ENCODE assay signal across 21 cellular contexts in genomic region chr2:120037995-120038541, GRCh38. TPM values are rescaled to one million over a fixed set of nuclear protein-coding genes. Genes with fewer than 3 reads are reported as not detected.
DNase-seq lines count a peak whose midpoint lies in the region; ATAC-seq and TF ChIP-seq lines count a peak whose summit lies in the region.
"Had no signal": no experiment of that assay in that cellular context is flagged by ENCODE, and none has a peak within 500 bp of the region (broad histone marks: within the 10 kb centered on the region; RNA-seq: fewer than 3 reads in every experiment).

No MANE protein-coding gene starts in this region.

- H3K36me3 ChIP-seq in IMR-90 (ENCODE audit: control insufficient read depth, insufficient read depth, low read length) = no peaks in the 10 kb centered on the region
- H3K36me3 ChIP-seq: Peyer's patch had no signal

- no peak overlapping the region for H2AK5ac ChIP-seq in IMR-90 (ENCODE audit: low read depth, low read length)

- H2BK5ac ChIP-seq in IMR-90 (ENCODE audit: low read depth, low read length, poor library complexity, severe bottlenecking) = no peak overlapping the region

- H2BK120ac ChIP-seq in IMR-90 (ENCODE audit: low read depth, low read length) = no peak overlapping the region

- no CpG with 5 or more reads among the region's 4 CpGs for WGBS in IMR-90 (ENCODE audit: extremely low coverage in 2 of 2, insufficient read length in 1 of 2), 2 experiments

- no peak overlapping the region for H4K5ac ChIP-seq in IMR-90 (ENCODE audit: low read depth, low read length)

- TF ChIP-seq RAD21 in IMR-90 (IDR thresholded peaks at IDR 0.05; ENCODE audit: low read length) = no peak

- no peak overlapping the region for H3K4me3 ChIP-seq in IMR-90 (ENCODE audit: insufficient read depth, low read depth, low read length)
- H3K4me3 ChIP-seq in cardiac fibroblast (replicated peaks in 1 of 2; ENCODE audit: low read depth in 2 of 2, low read length in 2 of 2) = no peak overlapping the region
- H3K4me3 ChIP-seq: Peyer's patch had no signal

- H3K79me1 ChIP-seq in IMR-90 (ENCODE audit: low read depth in 1 of 2, low read length in 2 of 2) = peaks cover 2% of the 10 kb centered on the region in 2 experiments; a peak in 1 of 4 replicates

- no peak overlapping the region for H2AK9ac ChIP-seq in IMR-90 (replicated peaks; ENCODE audit: low read depth, low read length, poor library complexity)

- no peak overlapping the region for H2BK15ac ChIP-seq in IMR-90 (ENCODE audit: low read depth, low read length)

- no peak overlapping the region; the same call in 1 of the 2 replicates for H3K4me2 ChIP-seq in IMR-90 (ENCODE audit: low read depth, low read length)

- H3K4ac ChIP-seq in IMR-90 (ENCODE audit: low read depth, low read length) = no peak overlapping the region

- H3K9me1 ChIP-seq in IMR-90 (ENCODE audit: insufficient read depth, low read length) = no peaks in the 10 kb centered on the region

- TF ChIP-seq CTCF in IMR-90 (conservative IDR thresholded peaks at IDR 0.05; ENCODE audit: low read depth, low read length) (no peak), cardiac fibroblast (IDR thresholded peaks at IDR 0.05; ENCODE audit: low read depth, low read length) (no peak)

- no peak overlapping the region for H3K18ac ChIP-seq in IMR-90 (ENCODE audit: low read depth, low read length)

- TF ChIP-seq POLR2A in IMR-90 (IDR thresholded peaks at IDR 0.05; ENCODE audit: low read depth, low read length) = no peak

- no peak overlapping the region for H3K23ac ChIP-seq in IMR-90 (ENCODE audit: low read depth, low read length)

- no peak overlapping the region for H3K56ac ChIP-seq in IMR-90 (ENCODE audit: extremely low read depth, insufficient read depth, low read length)

- dilution Hi-C loops in IMR-90 (cut with HindIII; ENCODE audit: low sequenced_read_pairs, unreplicated experiment) = no loop called here

- no peak overlapping the region for H3K9ac ChIP-seq in IMR-90 (ENCODE audit: low read depth, low read length)

- in situ Hi-C loops in IMR-90 (cut with MboI; ENCODE audit: low sequenced_read_pairs) = no loop called here

- POLR2A ChIA-PET in IMR-90 (lab: Charles Lee; ENCODE audit: unreplicated experiment) = no interaction called here

- no TSS peak for BruUV-seq in IMR-90 (replicated peaks; lab: Mats Ljungman, UMichigan)

- DNase-seq in EL (peak; percentile 26), IMR-90 (peak; percentile 31), cardiac fibroblast (ENCODE audit: low read depth in 2 of 2) (peak; percentile 8 to 46), iris pigment epithelial cell (ENCODE audit: low read depth) (peak; percentile 33), HK-2 (ENCODE audit: unreplicated experiment) (no peak)
- DNase-seq: Calu3; CD8-positive, alpha-beta memory T cell; DMS153; GF-D8; H7; HFFc6; NCI-H1694 treated with DMSO at 0.1 percent for 48 hours; NCI-H2081 treated with DMSO at 0.1 percent for 48 hours; NCI-H2171 treated with DMSO at 0.1 percent for 48 hours; NCI-H524 treated with DMSO at 0.1 percent for 48 hours; NCI-H82; Peyer's patch; Right ventricle myocardium superior had no signal

- H3K27me3 ChIP-seq in IMR-90 (ENCODE audit: control insufficient read depth, insufficient read depth, low read length) = no peaks in the 10 kb centered on the region
- H3K27me3 ChIP-seq: Peyer's patch had no signal

- CTCF ChIA-PET in IMR-90 (lab: Yijun Ruan, JAX) = no interaction called here

- no peak overlapping the region for H3K27ac ChIP-seq in IMR-90 (ENCODE audit: insufficient read depth, low read length)
- H3K27ac ChIP-seq: C4-2B, Peyer's patch had no signal

- peaks cover 2% of the 10 kb centered on the region; the same call in 1 of the 2 replicates for H3K9me3 ChIP-seq in IMR-90 (ENCODE audit: control insufficient read depth, insufficient read depth, low read length)
- H3K9me3 ChIP-seq: Peyer's patch had no signal

- H4K91ac ChIP-seq in IMR-90 (ENCODE audit: insufficient read depth, low read depth, low read length) = no peak overlapping the region

- ATAC-seq in IMR-90 (ENCODE audit: low read depth) (no peak), HG03571 (IDR thresholded peaks at IDR 0.05; ENCODE audit: unreplicated experiment) (no peak), GM18870 (IDR thresholded peaks at IDR 0.05; ENCODE audit: unreplicated experiment) (no peak)

- H2BK20ac ChIP-seq in IMR-90 (ENCODE audit: low read depth, low read length) = no peak overlapping the region

- no peaks in the 10 kb centered on the region for H3K4me1 ChIP-seq in IMR-90 (ENCODE audit: control insufficient read depth, insufficient read depth, low read length)
- H3K4me1 ChIP-seq: Peyer's patch had no signal

- no peaks in the 10 kb centered on the region for H4K20me1 ChIP-seq in IMR-90 (ENCODE audit: insufficient read depth, low read length)

- no peak overlapping the region for H2AFZ ChIP-seq in IMR-90 (replicated peaks; ENCODE audit: low read length, poor library complexity)

- H3K14ac ChIP-seq in IMR-90 (replicated peaks; ENCODE audit: low read depth, low read length) = no peak overlapping the region

- H4K8ac ChIP-seq in IMR-90 (ENCODE audit: low read depth in 2 of 2, low read length in 2 of 2) = no peak overlapping the region

- intact Hi-C loops in IMR-90 (cut with micrococcal nuclease) = no loop called here

TF ChIP-seq in IMR-90, 13 proteins besides CTCF, POLR2A, EP300 and RAD21:
- TF ChIP-seq MAZ (IDR thresholded peaks at IDR 0.05; ENCODE audit: borderline replicate concordance, low read depth, low read length) (no peak), RCOR1 (IDR thresholded peaks at IDR 0.05; ENCODE audit: insufficient replicate concordance, low read length) (no peak), BHLHE40 (IDR thresholded peaks at IDR 0.05; ENCODE audit: low read depth, low read length) (no peak), FOS (IDR thresholded peaks at IDR 0.05; ENCODE audit: low read depth, low read length) (no peak), ELK1 (IDR thresholded peaks at IDR 0.05; ENCODE audit: borderline replicate concordance, low read depth, low read length) (no peak), CHD1 (IDR thresholded peaks at IDR 0.05; ENCODE audit: low read depth, low read length) (no peak), MAFK (IDR thresholded peaks at IDR 0.05; ENCODE audit: low read depth, low read length) (no peak), MXI1 (IDR thresholded peaks at IDR 0.05; ENCODE audit: borderline replicate concordance, low read depth, low read length) (no peak), SMC3 (IDR thresholded peaks at IDR 0.05; ENCODE audit: low read depth, low read length) (no peak), USF2 (IDR thresholded peaks at IDR 0.05; ENCODE audit: low read depth, low read length) (no peak), RFX5 (IDR thresholded peaks at IDR 0.05; ENCODE audit: low read depth, low read length) (no peak), NFE2L2 (IDR thresholded peaks at IDR 0.05; ENCODE audit: low read depth, low read length) (no peak), CEBPB (IDR thresholded peaks at IDR 0.05; ENCODE audit: low read depth, low read length) (no peak)

RNA-seq across cellular contexts. Expression of gene EPB41L5, which starts 25.2 kb away (rescaled TPM):
- total RNA-seq in IMR-90 (2012; rRNA removed) = 10.6 and 11.4 TPM in 2 replicates
- 5.0 and 5.1 TPM in 2 replicates for polyA plus RNA-seq in IMR-90 (2012; rRNA removed)
- 1.9 TPM in 2 replicates for polyA plus RNA-seq in IMR-90 (2012; cell fraction: cytosol; rRNA removed)
- polyA plus RNA-seq in IMR-90 (2012; cell fraction: nucleus; rRNA removed; ENCODE audit: low replicate concordance) = 2.5 and 10.6 TPM in 2 replicates
